Comparison of ENCODE assay signal across 1 cellular context in the genomic region with DNA sequence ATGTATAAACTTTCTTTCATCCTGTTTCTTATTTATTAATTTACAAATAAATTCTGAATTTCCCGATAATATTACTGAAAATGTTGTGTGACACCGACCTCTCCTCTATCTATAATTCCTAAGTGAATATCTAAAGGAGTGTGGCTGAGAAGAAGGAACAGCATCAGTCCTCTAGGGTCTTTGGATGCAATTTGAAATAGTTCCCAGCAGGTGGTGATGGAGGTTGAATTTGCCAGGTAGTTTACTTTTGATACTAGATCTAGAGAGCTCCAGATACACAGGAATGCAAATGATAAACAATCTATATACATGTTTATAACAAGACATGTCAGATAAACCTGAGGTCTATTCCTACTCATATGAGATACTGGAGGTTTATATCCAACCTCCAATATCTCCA.
TF ChIP-seq lines count a peak whose summit lies in the region.

No MANE protein-coding gene starts in this region.

TF ChIP-seq in GM23338, 12 proteins besides CTCF, POLR2A, EP300 and RAD21 (continued from another document):
- TF ChIP-seq ZNF331 (CRISPR knock-in tag; IDR thresholded peaks at IDR 0.05; ENCODE audit: low read depth) (no peak), STAT1 (IDR thresholded peaks at IDR 0.05; ENCODE audit: unreplicated experiment) (no peak), EZH2 (IDR thresholded peaks at IDR 0.05; ENCODE audit: low read depth, unreplicated experiment) (no peak)
TF ChIP-seq in GM23338: peak in this region for 0.
